2 cellular contexts compared by ENCODE assay signal in the genomic region with DNA sequence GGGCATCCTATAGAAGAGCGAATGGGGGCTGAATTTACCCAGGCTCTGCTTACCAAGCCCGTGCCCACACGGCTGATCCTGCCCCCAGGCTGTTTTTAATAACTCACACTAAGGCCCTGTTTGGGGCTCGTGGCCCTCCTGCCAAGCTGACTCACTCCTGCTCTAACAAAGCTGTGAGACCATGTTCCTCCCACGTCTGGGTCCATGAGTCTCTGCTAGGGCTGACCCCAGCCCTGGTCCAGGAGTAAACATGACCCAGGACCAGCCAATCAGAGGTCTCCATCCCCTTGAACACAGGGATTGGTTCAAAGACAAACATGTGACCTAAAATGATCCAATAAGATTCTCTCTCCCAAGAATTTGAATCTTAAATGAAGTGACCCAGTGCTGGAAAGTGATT.
TF ChIP-seq lines count a peak whose summit lies in the region.

No MANE protein-coding gene starts in this region.

TF ChIP-seq in GM23338, 12 proteins besides CTCF, POLR2A, EP300 and RAD21 (continues in another document):
- TF ChIP-seq EZH2phosphoT487 (IDR thresholded peaks at IDR 0.05; ENCODE audit: unreplicated experiment) (no peak), ZNF331 (CRISPR knock-in tag; IDR thresholded peaks at IDR 0.05; ENCODE audit: low read depth) (no peak), POLR2AphosphoS5 (IDR thresholded peaks at IDR 0.05; ENCODE audit: low read depth) (no peak), STAT1 (IDR thresholded peaks at IDR 0.05; ENCODE audit: unreplicated experiment) (no peak), NANOG (IDR thresholded peaks at IDR 0.05; ENCODE audit: borderline replicate concordance) (no peak), CREB1 (CRISPR knock-in tag; IDR thresholded peaks at IDR 0.05; ENCODE audit: low read depth) (no peak), ETS1 (IDR thresholded peaks at IDR 0.05) (no peak), EZH2 (IDR thresholded peaks at IDR 0.05; ENCODE audit: low read depth, unreplicated experiment) (no peak), ZNF114 (CRISPR knock-in tag; IDR thresholded peaks at IDR 0.05) (no peak)
- TF ChIP-seq, protein P1, sequence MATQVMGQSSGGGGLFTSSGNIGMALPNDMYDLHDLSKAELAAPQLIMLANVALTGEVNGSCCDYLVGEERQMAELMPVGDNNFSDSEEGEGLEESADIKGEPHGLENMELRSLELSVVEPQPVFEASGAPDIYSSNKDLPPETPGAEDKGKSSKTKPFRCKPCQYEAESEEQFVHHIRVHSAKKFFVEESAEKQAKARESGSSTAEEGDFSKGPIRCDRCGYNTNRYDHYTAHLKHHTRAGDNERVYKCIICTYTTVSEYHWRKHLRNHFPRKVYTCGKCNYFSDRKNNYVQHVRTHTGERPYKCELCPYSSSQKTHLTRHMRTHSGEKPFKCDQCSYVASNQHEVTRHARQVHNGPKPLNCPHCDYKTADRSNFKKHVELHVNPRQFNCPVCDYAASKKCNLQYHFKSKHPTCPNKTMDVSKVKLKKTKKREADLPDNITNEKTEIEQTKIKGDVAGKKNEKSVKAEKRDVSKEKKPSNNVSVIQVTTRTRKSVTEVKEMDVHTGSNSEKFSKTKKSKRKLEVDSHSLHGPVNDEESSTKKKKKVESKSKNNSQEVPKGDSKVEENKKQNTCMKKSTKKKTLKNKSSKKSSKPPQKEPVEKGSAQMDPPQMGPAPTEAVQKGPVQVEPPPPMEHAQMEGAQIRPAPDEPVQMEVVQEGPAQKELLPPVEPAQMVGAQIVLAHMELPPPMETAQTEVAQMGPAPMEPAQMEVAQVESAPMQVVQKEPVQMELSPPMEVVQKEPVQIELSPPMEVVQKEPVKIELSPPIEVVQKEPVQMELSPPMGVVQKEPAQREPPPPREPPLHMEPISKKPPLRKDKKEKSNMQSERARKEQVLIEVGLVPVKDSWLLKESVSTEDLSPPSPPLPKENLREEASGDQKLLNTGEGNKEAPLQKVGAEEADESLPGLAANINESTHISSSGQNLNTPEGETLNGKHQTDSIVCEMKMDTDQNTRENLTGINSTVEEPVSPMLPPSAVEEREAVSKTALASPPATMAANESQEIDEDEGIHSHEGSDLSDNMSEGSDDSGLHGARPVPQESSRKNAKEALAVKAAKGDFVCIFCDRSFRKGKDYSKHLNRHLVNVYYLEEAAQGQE (IDR thresholded peaks at IDR 0.05; ENCODE audit: unreplicated experiment) = no peak

TF ChIP-seq in H1, 55 proteins besides CTCF, POLR2A, EP300 and RAD21:
- TF ChIP-seq SRF (IDR thresholded peaks at IDR 0.05; ENCODE audit: low read depth, low read length) (no peak), CEBPB (IDR thresholded peaks at IDR 0.05; ENCODE audit: low read depth, low read length) (no peak), NANOG (IDR thresholded peaks at IDR 0.05; ENCODE audit: insufficient read depth, low read depth, low read length, poor library complexity, severe bottlenecking) (no peak), SUZ12 (IDR thresholded peaks at IDR 0.05; ENCODE audit: low read length) (no peak), ASH2L (IDR thresholded peaks at IDR 0.05; ENCODE audit: low read length) (no peak), CHD2 (IDR thresholded peaks at IDR 0.05; ENCODE audit: low read length) (no peak), ATF2 (IDR thresholded peaks at IDR 0.05; ENCODE audit: low read length) (no peak), HDAC2 (IDR thresholded peaks at IDR 0.05; ENCODE audit: borderline replicate concordance in 1 of 2, low read depth in 2 of 2, low read length in 2 of 2) (no peak), BCL11A (IDR thresholded peaks at IDR 0.05; ENCODE audit: low read depth in 2 of 2, low read length in 2 of 2) (no peak), EZH2 (IDR thresholded peaks at IDR 0.05; ENCODE audit: low read depth, low read length, severe bottlenecking) (no peak), KDM1A (IDR thresholded peaks at IDR 0.05; ENCODE audit: borderline replicate concordance, low read length) (no peak), RBBP5 (IDR thresholded peaks at IDR 0.05; ENCODE audit: borderline replicate concordance, low read depth, low read length) (no peak)
- TF ChIP-seq, protein P2, sequence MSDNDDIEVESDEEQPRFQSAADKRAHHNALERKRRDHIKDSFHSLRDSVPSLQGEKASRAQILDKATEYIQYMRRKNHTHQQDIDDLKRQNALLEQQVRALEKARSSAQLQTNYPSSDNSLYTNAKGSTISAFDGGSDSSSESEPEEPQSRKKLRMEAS (IDR thresholded peaks at IDR 0.05) = no peak
TF ChIP-seq in H1: peak in this region for 0.
